ENCODE assay signal across 1 cellular context in the genomic region with DNA sequence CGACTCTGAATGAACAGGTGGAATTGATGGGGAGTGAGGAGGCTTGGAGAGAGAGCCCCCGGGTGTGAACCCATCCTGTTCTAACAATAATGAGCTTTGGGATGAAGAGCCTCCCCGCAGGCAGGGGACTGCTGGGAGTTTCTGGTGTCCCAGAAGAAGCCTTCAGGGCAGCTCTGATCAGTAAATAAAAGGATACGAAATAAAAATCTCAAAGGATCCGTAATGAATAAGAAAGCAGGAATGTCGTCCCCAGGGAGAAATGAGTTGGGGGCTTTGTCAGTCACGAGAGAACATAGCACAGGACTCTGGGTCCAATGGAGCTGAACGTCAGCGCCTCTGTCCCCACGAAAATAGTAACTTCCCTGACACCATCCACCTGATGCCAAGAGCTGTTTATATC.
TF ChIP-seq lines count a peak whose summit lies in the region.

No MANE protein-coding gene starts in this region.

TF ChIP-seq in H1, 55 proteins besides CTCF, POLR2A, EP300 and RAD21 (continued from another document):
- TF ChIP-seq, protein P1, sequence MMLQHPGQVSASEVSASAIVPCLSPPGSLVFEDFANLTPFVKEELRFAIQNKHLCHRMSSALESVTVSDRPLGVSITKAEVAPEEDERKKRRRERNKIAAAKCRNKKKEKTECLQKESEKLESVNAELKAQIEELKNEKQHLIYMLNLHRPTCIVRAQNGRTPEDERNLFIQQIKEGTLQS (IDR thresholded peaks at IDR 0.05; ENCODE audit: insufficient read depth, low read depth, low read length) = no peak
- TF ChIP-seq SAP30 (IDR thresholded peaks at IDR 0.05; ENCODE audit: insufficient read depth, insufficient replicate concordance, low read length) (no peak), RXRA (IDR thresholded peaks at IDR 0.05; ENCODE audit: insufficient read depth, low read depth, low read length) (no peak), JUN (IDR thresholded peaks at IDR 0.05; ENCODE audit: low read depth, low read length) (no peak), TEAD4 (IDR thresholded peaks at IDR 0.05; ENCODE audit: low read depth, low read length) (no peak), RBBP5 (IDR thresholded peaks at IDR 0.05; ENCODE audit: borderline replicate concordance, low read depth, low read length) (no peak), SP2 (IDR thresholded peaks at IDR 0.05; ENCODE audit: low read length) (no peak), ZNF274 (IDR thresholded peaks at IDR 0.05; ENCODE audit: borderline replicate concordance, extremely low read depth, low read length) (no peak), SP1 (IDR thresholded peaks at IDR 0.05; ENCODE audit: low read depth, low read length) (no peak), NANOG (IDR thresholded peaks at IDR 0.05; ENCODE audit: insufficient read depth, low read depth, low read length, poor library complexity, severe bottlenecking) (no peak), CBX5 (IDR thresholded peaks at IDR 0.05; ENCODE audit: low read depth, low read length) (no peak), CEBPB (IDR thresholded peaks at IDR 0.05; ENCODE audit: low read depth, low read length) (no peak)
TF ChIP-seq in H1: peak in this region for 0.
